Comparison of ENCODE assay signal across 8 cellular contexts in genomic region chr14:51157012-51157411, GRCh38.
DNase-seq lines count a peak whose midpoint lies in the region; ATAC-seq and FAIRE-seq lines count a peak whose summit lies in the region.

No MANE protein-coding gene starts in this region.

- H3K9me3 Mint-ChIP-seq in CD8-positive, alpha-beta memory T cell, result peaks cover 0 to 3% (median 0%) of the 10 kb centered on the region in 5 donors
- no peaks in the 10 kb centered on the region for H3K9me3 Mint-ChIP-seq in activated T-cell treated with anti-CD3 and anti-CD28 coated beads, Interleukin-2, amount 50 U/mL, for 4 hours

- H3K36me3 ChIP-seq in CD8-positive, alpha-beta memory T cell (ENCODE audit: insufficient read depth, low read length), result no peaks in the 10 kb centered on the region

- H3K36me3 Mint-ChIP-seq in CD8-positive, alpha-beta memory T cell, result no peaks in the 10 kb centered on the region
- H3K36me3 Mint-ChIP-seq in activated T-cell treated with anti-CD3 and anti-CD28 coated beads, Interleukin-2, amount 50 U/mL, for 4 hours (ENCODE audit: insufficient read depth), result no peaks in the 10 kb centered on the region

- no peak for FAIRE-seq in HTR-8/SVneo (lab: Jason Lieb, UNC)

- H3K4me1 Mint-ChIP-seq in CD8-positive, alpha-beta memory T cell, result no peaks in the 10 kb centered on the region
- H3K4me1 Mint-ChIP-seq in activated T-cell treated with anti-CD3 and anti-CD28 coated beads, Interleukin-2, amount 50 U/mL, for 4 hours (ENCODE audit: low read depth), result no peaks in the 10 kb centered on the region

- CTCF ChIA-PET in CD8-positive, alpha-beta memory T cell (lab: Charles Lee), result no interaction called here

- no peaks in the 10 kb centered on the region for H3K27me3 ChIP-seq in CD8-positive, alpha-beta memory T cell (ENCODE audit: insufficient read depth, low read length, poor library complexity, severe bottlenecking)

- H3K27ac Mint-ChIP-seq in CD8-positive, alpha-beta memory T cell, result no peak overlapping the region

- peaks cover 0 to 2% of the 10 kb centered on the region in 2 donors for H3K27me3 Mint-ChIP-seq in CD8-positive, alpha-beta memory T cell
- peaks cover 3% of the 10 kb centered on the region for H3K27me3 Mint-ChIP-seq in activated T-cell treated with anti-CD3 and anti-CD28 coated beads, Interleukin-2, amount 50 U/mL, for 4 hours (ENCODE audit: low read depth)

- no peak overlapping the region for H3K4me3 Mint-ChIP-seq in CD8-positive, alpha-beta memory T cell
- H3K4me3 Mint-ChIP-seq in activated T-cell treated with anti-CD3 and anti-CD28 coated beads, Interleukin-2, amount 50 U/mL, for 4 hours, result no peak overlapping the region

- H3K27ac ChIP-seq in CD8-positive, alpha-beta memory T cell (ENCODE audit: low read depth, low read length), result no peak overlapping the region

- no peak overlapping the region for H3K4me3 ChIP-seq in CD8-positive, alpha-beta memory T cell (ENCODE audit: low read length)

- DNase-seq in NOMO-1 treated with DMSO at 0.1 percent for 48 hours (lab: John Stamatoyannopoulos, UW; ENCODE audit: unreplicated experiment) (peak; percentile 22), NOMO-1 treated with dmso at 0.1 percent for 144 hours (lab: John Stamatoyannopoulos, UW; ENCODE audit: unreplicated experiment) (no peak), HTR-8/SVneo (ENCODE audit: insufficient read length, low spot score) (peak; percentile 3), RKO (ENCODE audit: low spot score) (peak; percentile 66), left kidney (ENCODE audit: low read depth, low spot score) (peak; percentile 38), NCI-H128 (lab: John Stamatoyannopoulos, UW; ENCODE audit: unreplicated experiment) (no peak)
- DNase-seq in CD8-positive, alpha-beta memory T cell, result no peak
- no peak for DNase-seq in activated T-cell treated with anti-CD3 and anti-CD28 coated beads, Interleukin-2, amount 50 U/mL, for 4 hours

- no peak for ATAC-seq in activated T-cell treated with anti-CD3 and anti-CD28 coated beads, Interleukin-2, amount 50 U/mL, for 4 hours

- H3K4me1 ChIP-seq in CD8-positive, alpha-beta memory T cell (ENCODE audit: insufficient read depth, low read length), result no peaks in the 10 kb centered on the region

- H3K9me3 ChIP-seq in CD8-positive, alpha-beta memory T cell (ENCODE audit: low read length), result no peaks in the 10 kb centered on the region

- POLR2A ChIA-PET in CD8-positive, alpha-beta memory T cell (lab: Charles Lee), result no interaction called here

Comparison
In these comparisons a context has a peak if more than half of its experiments do, and no peak if none do; other contexts are left out.
1. DNase-seq: peak in NOMO-1 treated with DMSO at 0.1 percent for 48 hours (single experiment), HTR-8/SVneo (single experiment), RKO (single experiment) and left kidney (single experiment); none in NOMO-1 treated with dmso at 0.1 percent for 144 hours (single experiment), CD8-positive, alpha-beta memory T cell (0 of 5), activated T-cell treated with anti-CD3 and anti-CD28 coated beads, Interleukin-2, amount 50 U/mL, for 4 hours (single experiment) and NCI-H128 (single experiment).